In genomic region chr14:68482018-68482417, GRCh38 we compare ENCODE assay signal across 24 cellular contexts.
"Had no signal": no experiment of that assay in that cellular context is flagged by ENCODE, and none has a peak within 500 bp of the region (broad histone marks: within the 10 kb centered on the region; RNA-seq: fewer than 3 reads in every experiment).

No MANE protein-coding gene starts in this region.

- H3K9me3 Mint-ChIP-seq: activated B cell treated with CpG ODN at 0.5 μM for 24 hours; activated naive CD8-positive, alpha-beta T cell treated with anti-CD3 and anti-CD28 coated beads, Interleukin-2, amount 50 U/mL, for 24 hours; activated T-cell treated with anti-CD3 and anti-CD28 coated beads, Interleukin-2, amount 50 U/mL, for 24 hours; activated T-helper 2 cell treated with anti-CD3 and anti-CD28 coated beads, Interferon-gamma antibody, Interleukin-2, Interleukin-4, amounts not matched to agents 10 μg/mL and 5 μg/mL and 100 μg/mL, durations not matched to agents 14 hours and 24 hours and 36 hours; dendritic cell treated with granulocyte-macrophage colony-stimulating factor and Interleukin-4, amounts not matched to agents 40 ng/mL and 50 ng/mL, for 4 days had no signal

- H3K27ac ChIP-seq: cardiac muscle cell, neural progenitor cell, prostate gland, tibial artery had no signal

- H3K27me3 Mint-ChIP-seq: activated B cell treated with CpG ODN at 0.5 μM for 24 hours; activated CD4-positive, alpha-beta T cell treated with anti-CD3 and anti-CD28 coated beads for 36 hours; activated naive CD8-positive, alpha-beta T cell treated with anti-CD3 and anti-CD28 coated beads, Interleukin-2, amount 50 U/mL, for 24 hours; activated T-cell treated with anti-CD3 and anti-CD28 coated beads, Interleukin-2, amount 50 U/mL, for 24 hours; dendritic cell treated with granulocyte-macrophage colony-stimulating factor and Interleukin-4, amounts not matched to agents 40 ng/mL and 50 ng/mL, for 4 days; stimulated activated naive CD8-positive, alpha-beta T cell treated with anti-CD3 and anti-CD28 coated beads, Interleukin-15, amount 100 ng/mL, for 72 hours had no signal

- H3K9me3 ChIP-seq: body of pancreas, heart right ventricle, prostate gland, spleen, tibial artery had no signal

- ATAC-seq: activated CD4-positive, alpha-beta T cell treated with anti-CD3 and anti-CD28 coated beads for 36 hours; body of pancreas; heart right ventricle had no signal

- H3K27me3 ChIP-seq: body of pancreas, cardiac muscle cell, heart right ventricle, neural progenitor cell, spleen, tibial artery had no signal

- H3K36me3 ChIP-seq: cardiac muscle cell, heart right ventricle, neural progenitor cell, prostate gland, spleen, tibial artery had no signal

- DNase-seq: activated B cell treated with CpG ODN at 0.5 μM for 24 hours; activated CD4-positive, alpha-beta T cell treated with anti-CD3 and anti-CD28 coated beads for 36 hours; activated CD4-positive, alpha-beta T cell treated with anti-CD3 and anti-CD28 coated beads, Interleukin-2, amount 50 U/mL, for 4 hours; activated CD8-positive, alpha-beta memory T cell treated with anti-CD3 and anti-CD28 coated beads for 24 hours; activated CD8-positive, alpha-beta memory T cell treated with anti-CD3 and anti-CD28 coated beads, Interleukin-2, amount 50 U/mL, for 4 hours; activated naive CD8-positive, alpha-beta T cell treated with anti-CD3 and anti-CD28 coated beads, Interleukin-2, amount 50 U/mL, for 24 hours; activated T-cell treated with anti-CD3 and anti-CD28 coated beads, Interleukin-2, amount 50 U/mL, for 24 hours; anterior cingulate cortex; body of pancreas; effector CD4-positive, alpha-beta T cell; heart right ventricle; kidney; midbrain; spleen; stimulated activated CD4-positive, alpha-beta T cell treated with anti-CD3 and anti-CD28 coated beads, Interleukin-4, amount 100 ng/mL, for 24 hours; stimulated activated naive CD8-positive, alpha-beta T cell treated with anti-CD3 and anti-CD28 coated beads, Interleukin-15, amount 100 ng/mL, for 72 hours; tibial artery had no signal

- H3K27ac Mint-ChIP-seq: activated CD4-positive, alpha-beta T cell treated with anti-CD3 and anti-CD28 coated beads for 36 hours; activated T-cell treated with anti-CD3 and anti-CD28 coated beads, Interleukin-2, amount 50 U/mL, for 24 hours; activated T-helper 2 cell treated with anti-CD3 and anti-CD28 coated beads, Interferon-gamma antibody, Interleukin-2, Interleukin-4, amounts not matched to agents 10 μg/mL and 5 μg/mL and 100 μg/mL, durations not matched to agents 14 hours and 24 hours and 36 hours; dendritic cell treated with granulocyte-macrophage colony-stimulating factor and Interleukin-4, amounts not matched to agents 40 ng/mL and 50 ng/mL, for 4 days; neural progenitor cell; T-helper 1 cell treated with Interleukin-12 subunit alpha and Interleukin-12 subunit beta and Interleukin-4 antibody, amounts not matched to agents 30 μg/mL and 1 μg/mL, for 36 hours had no signal

- FAIRE-seq: endometrium, kidney had no signal

- H3K4me3 Mint-ChIP-seq: activated B cell treated with CpG ODN at 0.5 μM for 24 hours; activated CD4-positive, alpha-beta T cell treated with anti-CD3 and anti-CD28 coated beads for 36 hours; activated naive CD8-positive, alpha-beta T cell treated with anti-CD3 and anti-CD28 coated beads, Interleukin-2, amount 50 U/mL, for 24 hours; activated T-cell treated with anti-CD3 and anti-CD28 coated beads, Interleukin-2, amount 50 U/mL, for 24 hours; dendritic cell treated with granulocyte-macrophage colony-stimulating factor and Interleukin-4, amounts not matched to agents 40 ng/mL and 50 ng/mL, for 4 days; neural progenitor cell; stimulated activated naive CD8-positive, alpha-beta T cell treated with anti-CD3 and anti-CD28 coated beads, Interleukin-15, amount 100 ng/mL, for 72 hours; T-helper 1 cell treated with Interleukin-12 subunit alpha and Interleukin-12 subunit beta and Interleukin-4 antibody, amounts not matched to agents 30 μg/mL and 1 μg/mL, for 36 hours had no signal

- H3K4me1 ChIP-seq: prostate gland had no signal

- H3K4me3 ChIP-seq: body of pancreas, cardiac muscle cell, heart right ventricle, neural progenitor cell, prostate gland, spleen, tibial artery had no signal
